Comparison of ENCODE assay signal across 8 cellular contexts in genomic region chr17:41918392-41919164, GRCh38. TPM values are rescaled to one million over a fixed set of nuclear protein-coding genes. Genes with fewer than 3 reads are reported as not detected.
DNase-seq lines count a peak whose midpoint lies in the region; ATAC-seq, FAIRE-seq and TF ChIP-seq lines count a peak whose summit lies in the region.

Gene ACLY (minus strand): TSS chr17:41918951. CDS start chr17:41913873, 5,078 bp downstream.

- POLR2A ChIA-PET in IMR-90 (lab: Charles Lee; ENCODE audit: unreplicated experiment) = interaction anchor here (0.8 to 1.6 kb wide), 2 partner anchors 11 to 12 kb away, joined by 3 to 7 read pairs; partner anchors contain the start of gene ODAD4
- POLR2A ChIA-PET in PC-9 (lab: Charles Lee; ENCODE audit: unreplicated experiment) = interaction anchor here (0.7 to 2.1 kb wide), 4 partner anchors 12 to 229 kb away, joined by 3 to 10 read pairs (median 6); partner anchors contain the start of genes DNAJC7 and ODAD4

- H3K4ac ChIP-seq in IMR-90 (ENCODE audit: low read depth, low read length) = peak within 1 kb of the TSS; percentile 93

- peak within 1 kb of the TSS; percentile 69 for H4K5ac ChIP-seq in IMR-90 (ENCODE audit: low read depth, low read length)

- H3K14ac ChIP-seq in IMR-90 (replicated peaks; ENCODE audit: low read depth, low read length) = peak within 1 kb of the TSS; percentile 99

- H2AK5ac ChIP-seq in IMR-90 (ENCODE audit: low read depth, low read length) = peak within 1 kb of the TSS; percentile 95

- no peak for TF ChIP-seq RAD21 in IMR-90 (IDR thresholded peaks at IDR 0.05; ENCODE audit: low read length)

- peak; percentile 86 for ATAC-seq in GM21526 (IDR thresholded peaks at IDR 0.05; ENCODE audit: low FRiP score, unreplicated experiment)
- ATAC-seq in IMR-90 (ENCODE audit: low read depth) = peak; percentile 96

- H2BK15ac ChIP-seq in IMR-90 (ENCODE audit: low read depth, low read length) = peak within 1 kb of the TSS; percentile 49; the same call in 1 of the 3 replicates

- no peaks in the 10 kb centered on the region for H3K9me2 ChIP-seq in PC-9 (ENCODE audit: insufficient read depth)

- peak within 1 kb of the TSS; percentile 91 for H3K56ac ChIP-seq in IMR-90 (ENCODE audit: extremely low read depth, insufficient read depth, low read length)

- peaks cover 17% of the 10 kb centered on the region for H3F3A ChIP-seq in PC-9 (ENCODE audit: insufficient read depth, low read depth)

- peak; percentile 96 for TF ChIP-seq POLR2A in IMR-90 (IDR thresholded peaks at IDR 0.05; ENCODE audit: low read depth, low read length)
- peak; percentile 82 for TF ChIP-seq POLR2A in erythroblast (IDR thresholded peaks at IDR 0.05; ENCODE audit: low read length)

- BruUV-seq in IMR-90 (replicated peaks; lab: Mats Ljungman, UMichigan) (TSS peak; percentile 71), PC-9 (replicated peaks; lab: Mats Ljungman, UMichigan) (no TSS peak)

- dilution Hi-C loops in IMR-90 (cut with HindIII; ENCODE audit: low sequenced_read_pairs, unreplicated experiment) = no loop called here

- H3K27ac ChIP-seq in IMR-90 (ENCODE audit: insufficient read depth, low read length) = peak within 1 kb of the TSS; percentile 73
- peak within 1 kb of the TSS; percentile 80 for H3K27ac ChIP-seq in PC-9

- peak within 1 kb of the TSS; percentile 87 for H4K91ac ChIP-seq in IMR-90 (ENCODE audit: insufficient read depth, low read depth, low read length)

- intact Hi-C loops in IMR-90 (cut with micrococcal nuclease) = loop anchor here (1.0 kb wide), 3 partner anchors 8 to 106 kb away; partner anchors contain the start of gene ODAD4
- intact Hi-C loops in PC-9 (cut with micrococcal nuclease; ENCODE audit: unreplicated experiment) = no loop called here

- in situ Hi-C loops in IMR-90 (cut with MboI; ENCODE audit: low sequenced_read_pairs) = no loop called here

- H3K4me1 ChIP-seq in IMR-90 (ENCODE audit: control insufficient read depth, insufficient read depth, low read length) (peaks cover 27% of the 10 kb centered on the region), PC-9 (replicated peaks; ENCODE audit: insufficient read depth) (peaks cover 38% of the 10 kb centered on the region), mucosa of stomach (ENCODE audit: control insufficient read depth, insufficient read depth, low read length) (peaks cover 39% of the 10 kb centered on the region)

- H2AFZ ChIP-seq in IMR-90 (replicated peaks; ENCODE audit: low read length, poor library complexity) = peak within 1 kb of the TSS; percentile 90
- H2AFZ ChIP-seq in PC-9 = peak within 1 kb of the TSS; percentile 94

- H3K18ac ChIP-seq in IMR-90 (ENCODE audit: low read depth, low read length) = peak within 1 kb of the TSS; percentile 26

- peaks cover 30% of the 10 kb centered on the region for H3K9me1 ChIP-seq in IMR-90 (ENCODE audit: insufficient read depth, low read length)

- peak within 1 kb of the TSS; percentile 99 for H2AK9ac ChIP-seq in IMR-90 (replicated peaks; ENCODE audit: low read depth, low read length, poor library complexity)

- TF ChIP-seq CTCF in D721Med (IDR thresholded peaks at IDR 0.05; ENCODE audit: insufficient read depth, missing control alignments) = no peak
- no peak for TF ChIP-seq CTCF in IMR-90 (conservative IDR thresholded peaks at IDR 0.05; ENCODE audit: low read depth, low read length)
- TF ChIP-seq CTCF in PC-9 (conservative IDR thresholded peaks at IDR 0.05) = no peak

- peak within 1 kb of the TSS; percentile 95 for H3K4me2 ChIP-seq in IMR-90 (ENCODE audit: low read depth, low read length)
- H3K4me2 ChIP-seq in PC-9 = peak within 1 kb of the TSS; percentile 98

- H2BK120ac ChIP-seq in IMR-90 (ENCODE audit: low read depth, low read length) = peak within 1 kb of the TSS; percentile 76; the same call in 1 of the 2 replicates

- peak; percentile 93 for DNase-seq in D721Med (ENCODE audit: insufficient read length, low spot score)
- peak; percentile 95 for DNase-seq in IMR-90
- peak; percentile 93 to 98 for DNase-seq in PC-9
- DNase-seq in activated T-cell treated with anti-CD3 and anti-CD28 coated beads, Interleukin-2, amount 50 U/mL, for 1 hour = peak; percentile 96
- peak; percentile 96 to 97 for DNase-seq in erythroblast (lab: John Stamatoyannopoulos, UW)
- peak; percentile 87 to 89 for DNase-seq in stimulated activated CD8-positive, alpha-beta memory T cell treated with anti-CD3 and anti-CD28 coated beads, Interleukin-7, amount 100 ng/mL, for 1 hour (ENCODE audit: low read depth in 2 of 2)

- H3K79me1 ChIP-seq in IMR-90 (ENCODE audit: low read depth in 1 of 2, low read length in 2 of 2) = peaks cover 0 to 54% of the 10 kb centered on the region in 2 experiments; a peak in 3 of 4 replicates

- WGBS in IMR-90 (ENCODE audit: extremely low coverage in 2 of 2, insufficient read length in 1 of 2), 2 experiments = 1% methylated on average over 36 of the region's 73 CpGs; no CpG with 5 or more reads in 1 of the 2 experiments

- H2BK20ac ChIP-seq in IMR-90 (ENCODE audit: low read depth, low read length) = peak within 1 kb of the TSS; percentile 29; the same call in 1 of the 2 replicates

- H3K4me3 ChIP-seq in IMR-90 (ENCODE audit: insufficient read depth, low read depth, low read length) = peak within 1 kb of the TSS; percentile 72
- H3K4me3 ChIP-seq in PC-9 = peak within 1 kb of the TSS; percentile 98
- peak within 1 kb of the TSS; percentile 91 for H3K4me3 ChIP-seq in mucosa of stomach (ENCODE audit: low read length)

- H3K79me2 ChIP-seq in PC-9 (ENCODE audit: low read depth) = peaks cover 52% of the 10 kb centered on the region

- peak within 1 kb of the TSS; percentile 87 for H3K9ac ChIP-seq in IMR-90 (ENCODE audit: low read depth, low read length)
- peak within 1 kb of the TSS; percentile 92 for H3K9ac ChIP-seq in mucosa of stomach (ENCODE audit: low read length)

- no peak for FAIRE-seq in D721Med (lab: Jason Lieb, UNC)

- H2BK5ac ChIP-seq in IMR-90 (ENCODE audit: low read depth, low read length, poor library complexity, severe bottlenecking) = peak within 1 kb of the TSS; percentile 67

- peaks cover 1% of the 10 kb centered on the region for H3K36me3 ChIP-seq in IMR-90 (ENCODE audit: control insufficient read depth, insufficient read depth, low read length)
- H3K36me3 ChIP-seq in PC-9 (ENCODE audit: low read depth) = no peaks in the 10 kb centered on the region
- no peaks in the 10 kb centered on the region for H3K36me3 ChIP-seq in mucosa of stomach (ENCODE audit: control insufficient read depth, insufficient read depth, low read length)

- peak within 1 kb of the TSS; percentile 85 for H3K23ac ChIP-seq in IMR-90 (ENCODE audit: low read depth, low read length)

- peak within 1 kb of the TSS; percentile 76 to 90 for H4K8ac ChIP-seq in IMR-90 (ENCODE audit: low read depth in 2 of 2, low read length in 2 of 2)

- H3K27me3 ChIP-seq in IMR-90 (ENCODE audit: control insufficient read depth, insufficient read depth, low read length) (no peaks in the 10 kb centered on the region), PC-9 (ENCODE audit: insufficient read depth, low read depth) (no peaks in the 10 kb centered on the region), mucosa of stomach (ENCODE audit: control insufficient read depth, insufficient read depth, low read length) (no peaks in the 10 kb centered on the region)

- H3K9me3 ChIP-seq in IMR-90 (ENCODE audit: control insufficient read depth, insufficient read depth, low read length) (no peaks in the 10 kb centered on the region), PC-9 (ENCODE audit: insufficient read depth, low read depth) (no peaks in the 10 kb centered on the region), mucosa of stomach (ENCODE audit: control insufficient read depth, low read length) (no peaks in the 10 kb centered on the region)

- CTCF ChIA-PET in IMR-90 (lab: Yijun Ruan, JAX) = interaction anchor here (0.9 to 1.2 kb wide), 2 partner anchors 11 to 41 kb away, joined by 4 to 5 read pairs; no protein-coding TSS in a partner anchor
- CTCF ChIA-PET in PC-9 (lab: Charles Lee) = interaction anchor here (0.6 to 2.0 kb wide), 2 partner anchors 12 to 132 kb away, joined by 3 to 7 read pairs; partner anchors contain the start of gene ODAD4

- H4K20me1 ChIP-seq in IMR-90 (ENCODE audit: insufficient read depth, low read length) (peaks cover 48% of the 10 kb centered on the region), PC-9 (ENCODE audit: insufficient read depth) (peaks cover 31% of the 10 kb centered on the region)

TF ChIP-seq in IMR-90, 13 proteins besides CTCF, POLR2A, EP300 and RAD21 (continues in another document):
- TF ChIP-seq RCOR1 (IDR thresholded peaks at IDR 0.05; ENCODE audit: insufficient replicate concordance, low read length) (no peak), CEBPB (IDR thresholded peaks at IDR 0.05; ENCODE audit: low read depth, low read length) (no peak), MXI1 (IDR thresholded peaks at IDR 0.05; ENCODE audit: borderline replicate concordance, low read depth, low read length) (peak; percentile 50; the same call in 1 of the 2 replicates), NFE2L2 (IDR thresholded peaks at IDR 0.05; ENCODE audit: low read depth, low read length) (no peak), MAZ (IDR thresholded peaks at IDR 0.05; ENCODE audit: borderline replicate concordance, low read depth, low read length) (no peak; the same call in 1 of the 2 replicates), FOS (IDR thresholded peaks at IDR 0.05; ENCODE audit: low read depth, low read length) (no peak), SMC3 (IDR thresholded peaks at IDR 0.05; ENCODE audit: low read depth, low read length) (no peak), MAFK (IDR thresholded peaks at IDR 0.05; ENCODE audit: low read depth, low read length) (no peak), BHLHE40 (IDR thresholded peaks at IDR 0.05; ENCODE audit: low read depth, low read length) (no peak)
- TF ChIP-seq, protein P1, sequence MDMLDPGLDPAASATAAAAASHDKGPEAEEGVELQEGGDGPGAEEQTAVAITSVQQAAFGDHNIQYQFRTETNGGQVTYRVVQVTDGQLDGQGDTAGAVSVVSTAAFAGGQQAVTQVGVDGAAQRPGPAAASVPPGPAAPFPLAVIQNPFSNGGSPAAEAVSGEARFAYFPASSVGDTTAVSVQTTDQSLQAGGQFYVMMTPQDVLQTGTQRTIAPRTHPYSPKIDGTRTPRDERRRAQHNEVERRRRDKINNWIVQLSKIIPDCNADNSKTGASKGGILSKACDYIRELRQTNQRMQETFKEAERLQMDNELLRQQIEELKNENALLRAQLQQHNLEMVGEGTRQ (IDR thresholded peaks at IDR 0.05; ENCODE audit: low read depth, low read length) = peak; percentile 68; the same call in 1 of the 2 replicates

RNA-seq across cellular contexts. Expression of gene ACLY, which starts in this region (rescaled TPM):
- total RNA-seq in IMR-90 (2012; rRNA removed) (228 and 230 TPM in 2 replicates), PC-9 (2021) (106 and 184 TPM in 2 replicates)
- polyA plus RNA-seq in IMR-90 (2012; rRNA removed) = 167 and 170 TPM in 2 replicates
- polyA plus RNA-seq in IMR-90 (2012; cell fraction: cytosol; rRNA removed) = 108 and 143 TPM in 2 replicates
- polyA plus RNA-seq in IMR-90 (2012; cell fraction: nucleus; rRNA removed; ENCODE audit: low replicate concordance) = 153 and 170 TPM in 2 replicates

Comparison
In these comparisons a context has a peak if more than half of its experiments do, and no peak if none do; other contexts are left out.
1. Peak in every context shown above with its lines: DNase-seq, ATAC-seq, H3K4me3 ChIP-seq and H3K27ac ChIP-seq.